ENCODE assay signal across 20 cellular contexts in the genomic region with DNA sequence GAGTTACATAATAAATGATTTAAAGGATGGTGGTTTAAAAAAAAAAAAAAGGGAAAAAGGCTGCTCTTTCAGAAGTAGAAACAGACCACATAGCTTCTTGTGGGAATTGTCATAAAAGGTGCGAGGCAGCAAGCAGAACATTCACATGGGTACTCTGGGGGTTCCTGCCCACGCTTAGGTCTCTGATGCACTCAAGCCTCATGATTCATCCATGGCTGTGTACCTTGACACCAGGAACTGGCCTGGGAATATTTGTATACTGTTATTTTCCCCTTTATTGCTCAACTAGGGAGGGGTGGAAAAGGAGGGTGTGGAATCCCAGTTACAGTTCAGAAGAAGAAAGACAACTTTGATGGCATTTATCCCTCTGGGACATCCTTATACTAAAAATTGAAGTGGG. TPM values are rescaled to one million over a fixed set of nuclear protein-coding genes. Genes with fewer than 3 reads are reported as not detected.
A peak's percentile ranks its signal among the peaks of the same experiment; 100 is the strongest.
DNase-seq lines count a peak whose midpoint lies in the region.
"Had no signal": no experiment of that assay in that cellular context is flagged by ENCODE, and none has a peak within 500 bp of the region (broad histone marks: within the 10 kb centered on the region; RNA-seq: fewer than 3 reads in every experiment).

No MANE protein-coding gene starts in this region.

- no peak overlapping the region for H2AFZ ChIP-seq in ACC112 (ENCODE audit: low read length, unreplicated experiment)
- no peak overlapping the region for H2AFZ ChIP-seq in mesenchymal stem cell (ENCODE audit: low read depth, low read length)

- no peak overlapping the region for H2BK12ac ChIP-seq in mesenchymal stem cell (ENCODE audit: low read length in 2 of 2)

- no peak overlapping the region for H3K18ac ChIP-seq in mesenchymal stem cell (ENCODE audit: low read depth in 1 of 2, low read length in 2 of 2)

- H3K27me3 ChIP-seq in ACC112 (ENCODE audit: insufficient read depth, low read length) (no peaks in the 10 kb centered on the region), mesenchymal stem cell (ENCODE audit: control insufficient read depth in 1 of 2, insufficient read depth in 1 of 2, low read length in 2 of 2) (no peaks in the 10 kb centered on the region)
- H3K27me3 ChIP-seq: upper lobe of left lung had no signal

- H3K9ac ChIP-seq in mesenchymal stem cell (ENCODE audit: low read length) = no peak overlapping the region

- peaks cover 33% of the 10 kb centered on the region for H3K79me2 ChIP-seq in ACC112 (ENCODE audit: control insufficient read depth, insufficient read depth, low read length, unreplicated experiment)

- H3K36me3 ChIP-seq in ACC112 (ENCODE audit: insufficient read depth, low read length) (no peaks in the 10 kb centered on the region), mesenchymal stem cell (ENCODE audit: control insufficient read depth in 1 of 2, insufficient read depth in 2 of 2, low read depth in 1 of 2, low read length in 2 of 2) (peaks cover 0 to 4% of the 10 kb centered on the region in 2 experiments)

- H2AK5ac ChIP-seq in mesenchymal stem cell (ENCODE audit: low read length, severe bottlenecking) = peak overlapping the region; percentile 7

- H2BK15ac ChIP-seq in mesenchymal stem cell (ENCODE audit: low read depth, poor library complexity, severe bottlenecking) = no peak overlapping the region

- 92% methylated on average over 2 of the region's 2 CpGs for WGBS in mesenchymal stem cell

- peaks cover 4% of the 10 kb centered on the region for H3K9me3 ChIP-seq in mesenchymal stem cell (ENCODE audit: control insufficient read depth, low read length)
- H3K9me3 ChIP-seq: upper lobe of left lung had no signal

- no peak overlapping the region for H3K4me2 ChIP-seq in mesenchymal stem cell (ENCODE audit: low read length, poor library complexity, severe bottlenecking)

- peaks cover 4% of the 10 kb centered on the region for H3K79me1 ChIP-seq in mesenchymal stem cell (replicated peaks; ENCODE audit: low read length, poor library complexity, severe bottlenecking)

- no peak overlapping the region for H3K4me3 ChIP-seq in ACC112 (ENCODE audit: low read depth, low read length)
- no peak overlapping the region for H3K4me3 ChIP-seq in mesenchymal stem cell (ENCODE audit: insufficient read depth in 1 of 2, low read depth in 1 of 2, low read length in 2 of 2)

- no peak overlapping the region for H2BK5ac ChIP-seq in mesenchymal stem cell (ENCODE audit: low read depth, low read length, poor library complexity, severe bottlenecking)

- H2BK120ac ChIP-seq in mesenchymal stem cell (ENCODE audit: low read depth, low read length) = no peak overlapping the region

- no peak overlapping the region for H3K14ac ChIP-seq in mesenchymal stem cell (ENCODE audit: low read length in 2 of 2)

- no peak overlapping the region for H3K23ac ChIP-seq in mesenchymal stem cell (ENCODE audit: low read length in 2 of 2)

- H3K4me1 ChIP-seq in ACC112 (ENCODE audit: control insufficient read depth, insufficient read depth, low read length, unreplicated experiment) = peaks cover 18% of the 10 kb centered on the region
- H3K4me1 ChIP-seq in mesenchymal stem cell (ENCODE audit: control insufficient read depth, insufficient read depth, low read depth, low read length) = peaks cover 15% of the 10 kb centered on the region

- H4K91ac ChIP-seq in mesenchymal stem cell (ENCODE audit: low read length) = no peak overlapping the region

- DNase-seq in M059J (ENCODE audit: low read depth) (peak; percentile 37), dermis blood vessel endothelial cell (peak; percentile 25), mesenchymal stem cell (peak; percentile 50)
- DNase-seq in effector CD8-positive, alpha-beta T cell (lab: John Stamatoyannopoulos, UW) = no peak
- no peak for DNase-seq in stimulated activated CD4-positive, alpha-beta T cell treated with anti-CD3 and anti-CD28 coated beads, Interleukin-15, amount 100 ng/mL, for 24 hours
- no peak for DNase-seq in stimulated activated CD4-positive, alpha-beta T cell treated with anti-CD3 and anti-CD28 coated beads, Interleukin-12 subunit alpha, Interleukin-12 subunit beta, amount 100 ng/mL, for 4 hours
- DNase-seq in stimulated activated CD4-positive, alpha-beta T cell treated with anti-CD3 and anti-CD28 coated beads, Interleukin-4, amount 100 ng/mL, for 24 hours = no peak
- DNase-seq: activated CD4-positive, alpha-beta memory T cell treated with anti-CD3 and anti-CD28 coated beads for 36 hours; effector memory CD8-positive, alpha-beta T cell; islet precursor cell; KG1; naive B cell; NCI-H146; NCI-H510A treated with DMSO at 0.1 percent for 48 hours; OCI-M1; retina had no signal

- H3K4ac ChIP-seq in mesenchymal stem cell (ENCODE audit: low read depth in 1 of 2, low read length in 2 of 2) = no peak overlapping the region

- no peak overlapping the region for H4K8ac ChIP-seq in mesenchymal stem cell (ENCODE audit: low read length)

- H3K27ac ChIP-seq in ACC112 (ENCODE audit: low read depth, low read length) = peak overlapping the region; percentile 1; the same call in 1 of the 2 replicates
- H3K27ac ChIP-seq in mesenchymal stem cell (ENCODE audit: low read length, poor library complexity, severe bottlenecking) = no peak overlapping the region

RNA-seq across cellular contexts. Expression of a gene that starts 4.0 kb away (rescaled TPM):
- 213 and 223 TPM in 2 replicates for total RNA-seq in M059J (2014; rRNA removed; shearing (Covaris generic))
- 203 and 207 TPM in 2 replicates for total RNA-seq in dermis blood vessel endothelial cell
- polyA plus RNA-seq in mesenchymal stem cell (2013, experiment 1 of 2) = 141 TPM
- 142 TPM for polyA plus RNA-seq in mesenchymal stem cell (2013, experiment 2 of 2)

RNA-seq across cellular contexts. Expression of a gene that starts 34.7 kb away (rescaled TPM):
- 0.49 TPM in 1 of 2 replicates, not detected in the other for total RNA-seq in M059J (2014; rRNA removed; shearing (Covaris generic))
- 0.85 and 0.93 TPM in 2 replicates for total RNA-seq in dermis blood vessel endothelial cell
- not detected for polyA plus RNA-seq in mesenchymal stem cell (2013, experiment 1 of 2)
- polyA plus RNA-seq in mesenchymal stem cell (2013, experiment 2 of 2) = not detected
- total RNA-seq: A673; activated CD4-positive, alpha-beta memory T cell treated with anti-CD3 and anti-CD28 coated beads for 36 hours; activated T-helper 17 cell treated with anti-CD3 and anti-CD28 coated beads, Interleukin-2, amount 50 U/mL, for 72 hours had no signal

RNA-seq across cellular contexts. Expression of a gene that starts 54.9 kb away (rescaled TPM):
- total RNA-seq in M059J (2014; rRNA removed; shearing (Covaris generic)) = not detected in 2 replicates
- not detected in 2 replicates for total RNA-seq in dermis blood vessel endothelial cell
- polyA plus RNA-seq in mesenchymal stem cell (2013, experiment 1 of 2) = 0.03 TPM
- not detected for polyA plus RNA-seq in mesenchymal stem cell (2013, experiment 2 of 2)
- total RNA-seq: A673; activated CD4-positive, alpha-beta memory T cell treated with anti-CD3 and anti-CD28 coated beads for 36 hours; activated T-helper 17 cell treated with anti-CD3 and anti-CD28 coated beads, Interleukin-2, amount 50 U/mL, for 72 hours had no signal

Comparison
In these comparisons a context has a peak if more than half of its experiments do, and no peak if none do; other contexts are left out.
1. DNase-seq: peak in M059J (single experiment), dermis blood vessel endothelial cell (single experiment) and mesenchymal stem cell (single experiment); none in effector CD8-positive, alpha-beta T cell (single experiment), stimulated activated CD4-positive, alpha-beta T cell treated with anti-CD3 and anti-CD28 coated beads, Interleukin-15, amount 100 ng/mL, for 24 hours (single experiment), stimulated activated CD4-positive, alpha-beta T cell treated with anti-CD3 and anti-CD28 coated beads, Interleukin-12 subunit alpha, Interleukin-12 subunit beta, amount 100 ng/mL, for 4 hours (single experiment) and stimulated activated CD4-positive, alpha-beta T cell treated with anti-CD3 and anti-CD28 coated beads, Interleukin-4, amount 100 ng/mL, for 24 hours (single experiment).